Comparison of ENCODE assay signal across 24 cellular contexts in the genomic region with DNA sequence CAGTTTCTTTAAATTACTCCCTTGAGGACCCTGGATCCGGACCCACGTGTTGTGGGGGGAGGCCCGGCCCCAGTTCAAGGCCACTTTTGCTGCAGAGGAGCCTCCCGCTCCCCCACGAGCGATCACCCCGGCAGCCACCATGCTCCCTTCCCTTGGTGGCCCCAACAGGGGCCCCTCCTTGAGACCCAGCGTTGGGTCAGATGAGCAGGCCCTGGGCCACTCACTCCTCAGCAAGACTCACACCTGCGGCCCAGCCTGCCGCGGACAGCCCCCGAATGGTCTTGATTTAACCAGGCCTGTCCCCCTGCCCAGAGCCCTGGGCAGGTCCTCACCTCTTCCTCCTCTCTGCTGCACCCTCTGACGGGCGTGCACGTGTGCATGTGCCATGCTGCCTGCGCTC. TPM values are rescaled to one million over a fixed set of nuclear protein-coding genes. Genes with fewer than 3 reads are reported as not detected.
"Had no signal": no experiment of that assay in that cellular context is flagged by ENCODE, and none has a peak within 500 bp of the region (broad histone marks: within the 10 kb centered on the region; RNA-seq: fewer than 3 reads in every experiment).

No MANE protein-coding gene starts in this region.

- H3K9me3 Mint-ChIP-seq: activated B cell treated with CpG ODN at 0.5 μM for 24 hours; activated CD4-positive, alpha-beta T cell treated with anti-CD3 and anti-CD28 coated beads, Interleukin-2, amount 10 ng/mL, durations not matched to agents 24 days and 14 days; activated naive CD4-positive, alpha-beta T cell treated with anti-CD3 and anti-CD28 coated beads for 36 hours; activated T-cell treated with anti-CD3 and anti-CD28 coated beads, Interleukin-2, amount 50 U/mL, for 24 hours; activated T-helper 1 cell treated with anti-CD3 and anti-CD28 coated beads, Interleukin-12 subunit alpha, Interleukin-12 subunit beta, Interleukin-2, Interleukin-4 antibody, amounts not matched to agents 30 ng/mL and 10 ng/mL and 1 ng/mL, durations not matched to agents 14 hours and 24 hours and 36 hours had no signal

- H3K27ac Mint-ChIP-seq: activated B cell treated with CpG ODN at 0.5 μM for 24 hours; activated CD4-positive, alpha-beta T cell treated with anti-CD3 and anti-CD28 coated beads, Interleukin-2, amount 10 ng/mL, durations not matched to agents 24 days and 14 days; activated CD8-positive, alpha-beta memory T cell treated with anti-CD3 and anti-CD28 coated beads, Interleukin-2, amount 10 ng/mL, durations not matched to agents 7 days and 5 days; activated naive CD4-positive, alpha-beta T cell treated with anti-CD3 and anti-CD28 coated beads for 36 hours; activated naive CD8-positive, alpha-beta T cell; activated T-cell treated with anti-CD3 and anti-CD28 coated beads, Interleukin-2, amount 50 U/mL, for 24 hours; activated T-helper 1 cell treated with anti-CD3 and anti-CD28 coated beads, Interleukin-12 subunit alpha, Interleukin-12 subunit beta, Interleukin-2, Interleukin-4 antibody, amounts not matched to agents 30 ng/mL and 10 ng/mL and 1 ng/mL, durations not matched to agents 14 hours and 24 hours and 36 hours had no signal

- H3K9me3 ChIP-seq: MG63 had no signal

- ATAC-seq: activated CD8-positive, alpha-beta memory T cell treated with anti-CD3 and anti-CD28 coated beads, Interleukin-2, amount 10 ng/mL, durations not matched to agents 7 days and 5 days; PC-3 had no signal

- H3K4me3 Mint-ChIP-seq: activated B cell treated with CpG ODN at 0.5 μM for 24 hours; activated CD4-positive, alpha-beta T cell treated with anti-CD3 and anti-CD28 coated beads, Interleukin-2, amount 10 ng/mL, durations not matched to agents 24 days and 14 days; activated CD8-positive, alpha-beta memory T cell treated with anti-CD3 and anti-CD28 coated beads, Interleukin-2, amount 10 ng/mL, durations not matched to agents 7 days and 5 days; activated naive CD4-positive, alpha-beta T cell treated with anti-CD3 and anti-CD28 coated beads for 36 hours; activated naive CD8-positive, alpha-beta T cell; activated T-cell treated with anti-CD3 and anti-CD28 coated beads, Interleukin-2, amount 50 U/mL, for 24 hours; activated T-helper 1 cell treated with anti-CD3 and anti-CD28 coated beads, Interleukin-12 subunit alpha, Interleukin-12 subunit beta, Interleukin-2, Interleukin-4 antibody, amounts not matched to agents 30 ng/mL and 10 ng/mL and 1 ng/mL, durations not matched to agents 14 hours and 24 hours and 36 hours had no signal

- H3K4me3 ChIP-seq: MG63 had no signal

- H3K4me1 Mint-ChIP-seq: activated B cell treated with CpG ODN at 0.5 μM for 24 hours; activated CD8-positive, alpha-beta memory T cell treated with anti-CD3 and anti-CD28 coated beads, Interleukin-2, amount 10 ng/mL, durations not matched to agents 7 days and 5 days had no signal

- DNase-seq: activated B cell treated with CpG ODN at 0.5 μM for 24 hours; activated CD4-positive, alpha-beta T cell treated with anti-CD3 and anti-CD28 coated beads for 1 hour; activated CD4-positive, alpha-beta T cell treated with anti-CD3 and anti-CD28 coated beads, Interleukin-2, amount 10 ng/mL, durations not matched to agents 24 days and 14 days; activated CD4-positive, alpha-beta T cell treated with anti-CD3 and anti-CD28 coated beads, Interleukin-2, amount 50 U/mL, for 48 hours; activated CD8-positive, alpha-beta memory T cell treated with anti-CD3 and anti-CD28 coated beads, Interleukin-2, amount 10 ng/mL, durations not matched to agents 7 days and 5 days; activated gamma-delta T cell; activated naive CD4-positive, alpha-beta T cell treated with anti-CD3 and anti-CD28 coated beads for 36 hours; activated T-cell treated with anti-CD3 and anti-CD28 coated beads, Interleukin-2, amount 50 U/mL, for 24 hours; amygdala; MG63; MV-4-11; NCI-H1092 treated with DMSO at 0.1 percent for 48 hours; NCI-H1417 treated with DMSO at 0.1 percent for 48 hours; NCI-H1694; NCI-H2029 treated with DMSO at 0.1 percent for 48 hours; NCI-H345; NCI-H510A; NCI-H526 treated with DMSO at 0.1 percent for 48 hours; PC-3; SIG-M5; T-helper 2 cell; T1000 had no signal

- H3K36me3 Mint-ChIP-seq: activated CD8-positive, alpha-beta memory T cell treated with anti-CD3 and anti-CD28 coated beads, Interleukin-2, amount 10 ng/mL, durations not matched to agents 7 days and 5 days; activated naive CD8-positive, alpha-beta T cell had no signal

- H3K36me3 ChIP-seq: MG63 had no signal

RNA-seq across cellular contexts. Expression of a gene that starts 4.3 kb away (rescaled TPM):
- total RNA-seq: activated B cell treated with CpG ODN at 0.5 μM for 24 hours had no signal
